17 cellular contexts compared by ENCODE assay signal in the genomic region with DNA sequence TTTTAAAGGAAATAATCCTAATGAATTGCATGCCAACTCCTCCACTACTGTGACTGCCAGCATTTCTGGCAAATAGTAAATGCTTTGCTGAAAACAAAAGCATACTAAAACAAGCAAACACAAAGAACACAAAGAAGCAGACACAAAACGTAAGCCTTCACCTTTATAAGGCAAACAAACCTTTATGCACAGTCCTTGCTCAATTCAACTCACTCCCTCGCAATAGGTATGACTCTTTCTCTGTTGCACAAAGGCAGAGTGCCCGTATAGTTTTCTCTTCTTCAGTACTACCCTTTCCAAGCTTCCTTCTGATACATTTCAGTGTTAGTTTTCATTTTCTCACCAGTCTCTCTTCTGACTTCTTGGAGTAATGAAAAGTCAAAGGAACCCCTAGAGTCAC.
"Had no signal": no experiment of that assay in that cellular context is flagged by ENCODE, and none has a peak within 500 bp of the region (broad histone marks: within the 10 kb centered on the region; RNA-seq: fewer than 3 reads in every experiment).

No MANE protein-coding gene starts in this region.

- ATAC-seq: gastrocnemius medialis; left lobe of liver; naive thymus-derived CD4-positive, alpha-beta T cell; stimulated activated memory B cell treated with anti-CD40 and anti-IgM and Interleukin-4, amounts not matched to agents 10 μg/mL and 1 μg/mL and 100 μg/mL, for 72 hours had no signal

- H3K36me3 ChIP-seq: esophagus muscularis mucosa, gastrocnemius medialis, neutrophil, spleen, tibial nerve had no signal

- H3K9me3 ChIP-seq: esophagus muscularis mucosa, gastrocnemius medialis, neutrophil had no signal

- H3K27me3 ChIP-seq: esophagus muscularis mucosa, gastrocnemius medialis, neutrophil, spleen, tibial nerve had no signal

- H3K27ac ChIP-seq: epithelial cell of prostate, esophagus muscularis mucosa, gastrocnemius medialis, neutrophil, spleen, tibial nerve had no signal

- H3K4me3 ChIP-seq: esophagus muscularis mucosa, gastrocnemius medialis, spleen, tibial nerve had no signal

- H3K4me1 ChIP-seq: esophagus muscularis mucosa, gastrocnemius medialis, tibial nerve had no signal

- DNase-seq: effector memory CD4-positive, alpha-beta T cell; gastrocnemius medialis; islet precursor cell; mammary epithelial cell; naive thymus-derived CD4-positive, alpha-beta T cell; nephron progenitor cell; posterior cingulate gyrus; spleen; stimulated activated CD4-positive, alpha-beta T cell treated with anti-CD3 and anti-CD28 coated beads, Interleukin-15, amount 100 ng/mL, for 24 hours; stimulated activated CD4-positive, alpha-beta T cell treated with anti-CD3 and anti-CD28 coated beads, Interleukin-1b, Interleukin-23, amount 100 ng/mL, for 48 hours; stimulated activated CD4-positive, alpha-beta T cell treated with anti-CD3 and anti-CD28 coated beads, Interleukin-4, amount 100 ng/mL, for 24 hours had no signal
